Comparison of ENCODE assay signal across 9 cellular contexts in the genomic region with DNA sequence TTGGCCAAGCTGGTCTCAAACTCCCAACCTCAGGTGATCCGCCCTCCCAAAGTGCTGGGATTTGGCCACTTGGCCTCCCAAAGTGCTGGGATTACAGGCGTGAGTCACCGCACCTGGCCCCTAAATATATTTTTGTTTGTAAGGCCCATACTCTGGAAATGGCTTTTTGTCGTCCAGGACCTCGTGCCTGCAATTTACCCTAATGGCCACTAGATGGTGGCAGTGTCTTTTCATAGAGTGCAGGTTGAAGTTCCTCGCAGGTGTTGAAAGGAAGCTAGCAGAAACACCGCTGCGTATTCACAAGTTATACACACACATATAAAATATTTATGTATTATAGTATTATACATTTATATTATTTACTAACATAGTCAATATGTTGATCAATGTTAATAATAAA.
A peak's percentile ranks its signal among the peaks of the same experiment; 100 is the strongest.
DNase-seq lines count a peak whose midpoint lies in the region; ATAC-seq, FAIRE-seq and TF ChIP-seq lines count a peak whose summit lies in the region.
"Had no signal": no experiment of that assay in that cellular context is flagged by ENCODE, and none has a peak within 500 bp of the region (broad histone marks: within the 10 kb centered on the region; RNA-seq: fewer than 3 reads in every experiment).

No MANE protein-coding gene starts in this region.

- H3K9me3 Mint-ChIP-seq in activated naive CD4-positive, alpha-beta T cell treated with anti-CD3 and anti-CD28 coated beads, Interleukin-2, amount 10 ng/mL, durations not matched to agents 7 days and 5 days = no peaks in the 10 kb centered on the region

- POLR2A ChIA-PET in endothelial cell of umbilical vein (lab: Charles Lee) = no interaction called here

- intact Hi-C loops in endothelial cell of umbilical vein (cut with micrococcal nuclease) (no loop called here), testis (cut with DNase I; ENCODE audit: low total_unique reads) (no loop called here)

- H3K27me3 ChIP-seq in endothelial cell of umbilical vein (ENCODE audit: control insufficient read depth in 2 of 2, insufficient read depth in 2 of 2, low read length in 2 of 2) (no peaks in the 10 kb centered on the region), testis (no peaks in the 10 kb centered on the region)

- ATAC-seq in HG02884 (IDR thresholded peaks at IDR 0.05; ENCODE audit: unreplicated experiment) (no peak), HG02973 (IDR thresholded peaks at IDR 0.05; ENCODE audit: unreplicated experiment) (no peak)

- H3K27ac ChIP-seq in endothelial cell of umbilical vein (ENCODE audit: insufficient read depth, low read depth, low read length) = no peak overlapping the region
- no peak overlapping the region for H3K27ac ChIP-seq in testis

- WGBS in testis, 2 donors = 79 to 85% methylated on average over 8 of the region's 8 CpGs

- H3K4me2 ChIP-seq in endothelial cell of umbilical vein (ENCODE audit: insufficient read depth, low read length) = no peak overlapping the region

- no peak overlapping the region for H3K4me3 Mint-ChIP-seq in activated naive CD4-positive, alpha-beta T cell treated with anti-CD3 and anti-CD28 coated beads, Interleukin-2, amount 10 ng/mL, durations not matched to agents 7 days and 5 days

- H3K36me3 ChIP-seq in endothelial cell of umbilical vein (ENCODE audit: control insufficient read depth in 2 of 2, extremely low read depth in 1 of 2, insufficient read depth in 2 of 2, low read length in 2 of 2) = no peaks in the 10 kb centered on the region
- H3K36me3 ChIP-seq in testis (ENCODE audit: low read depth, missing control alignments) = no peaks in the 10 kb centered on the region

- CTCF ChIA-PET in activated naive CD4-positive, alpha-beta T cell treated with anti-CD3 and anti-CD28 coated beads, Interleukin-2, amount 10 ng/mL, durations not matched to agents 7 days and 5 days (lab: Charles Lee) = interaction anchor here (0.9 to 1.2 kb wide), 3 partner anchors 24 to 1136 kb away, joined by 3 read pairs; no protein-coding TSS in a partner anchor
- CTCF ChIA-PET in endothelial cell of umbilical vein (lab: Charles Lee) = interaction anchor here (0.6 to 1.6 kb wide), 4 partner anchors 12 to 1664 kb away, joined by 3 to 4 read pairs (median 3); no protein-coding TSS in a partner anchor

- H3K36me3 Mint-ChIP-seq in activated naive CD4-positive, alpha-beta T cell treated with anti-CD3 and anti-CD28 coated beads, Interleukin-2, amount 10 ng/mL, durations not matched to agents 7 days and 5 days = no peaks in the 10 kb centered on the region

- BruUV-seq in endothelial cell of umbilical vein (replicated peaks; lab: Mats Ljungman, UMichigan) = no TSS peak

- TF ChIP-seq POLR2A in endothelial cell of umbilical vein (IDR thresholded peaks at IDR 0.05; ENCODE audit: low read depth, low read length) = no peak
- no peak for TF ChIP-seq POLR2A in testis (IDR thresholded peaks at IDR 0.05)

- H3K4me3 ChIP-seq in endothelial cell of umbilical vein (replicated peaks in 1 of 3; ENCODE audit: insufficient read depth in 1 of 3, low read depth in 1 of 3, low read length in 3 of 3) = no peak overlapping the region
- no peak overlapping the region for H3K4me3 ChIP-seq in testis

- no peaks in the 10 kb centered on the region for H3K79me2 ChIP-seq in endothelial cell of umbilical vein (ENCODE audit: control insufficient read depth, insufficient read depth, low read length)

- no peak overlapping the region for H3K27ac Mint-ChIP-seq in activated naive CD4-positive, alpha-beta T cell treated with anti-CD3 and anti-CD28 coated beads, Interleukin-2, amount 10 ng/mL, durations not matched to agents 7 days and 5 days

- no peaks in the 10 kb centered on the region for H3K9me1 ChIP-seq in endothelial cell of umbilical vein (replicated peaks; ENCODE audit: control insufficient read depth, extremely low read depth, insufficient read depth, low read length)

- no peak overlapping the region for H2AFZ ChIP-seq in endothelial cell of umbilical vein (ENCODE audit: low read depth, low read length)

- no peaks in the 10 kb centered on the region for H4K20me1 ChIP-seq in endothelial cell of umbilical vein (replicated peaks; ENCODE audit: control insufficient read depth, extremely low read depth, insufficient read depth, low read length)

- H3K27me3 Mint-ChIP-seq in activated naive CD4-positive, alpha-beta T cell treated with anti-CD3 and anti-CD28 coated beads, Interleukin-2, amount 10 ng/mL, durations not matched to agents 7 days and 5 days = no peaks in the 10 kb centered on the region

- H3K4me1 Mint-ChIP-seq in activated naive CD4-positive, alpha-beta T cell treated with anti-CD3 and anti-CD28 coated beads, Interleukin-2, amount 10 ng/mL, durations not matched to agents 7 days and 5 days = no peaks in the 10 kb centered on the region

- no peak overlapping the region for H3K9ac ChIP-seq in endothelial cell of umbilical vein (replicated peaks; ENCODE audit: extremely low read depth, insufficient read depth, low read length)

- no peaks in the 10 kb centered on the region for H3K9me3 ChIP-seq in endothelial cell of umbilical vein (replicated peaks; ENCODE audit: control insufficient read depth, insufficient read depth, low read length)
- H3K9me3 ChIP-seq in testis = no peaks in the 10 kb centered on the region

- H3K4me1 ChIP-seq in endothelial cell of umbilical vein (ENCODE audit: control insufficient read depth, extremely low read depth, insufficient read depth, low read length) (no peaks in the 10 kb centered on the region), testis (no peaks in the 10 kb centered on the region)

- TF ChIP-seq CTCF in endothelial cell of umbilical vein (IDR thresholded peaks at IDR 0.05; ENCODE audit: extremely low read depth in 1 of 2, insufficient read depth in 1 of 2, low read depth in 1 of 2, low read length in 2 of 2) (peak; percentile 44 to 52), testis (IDR thresholded peaks at IDR 0.05) (peak in 2 of 3 experiments; percentile 53 to 62)

- peak; percentile 25 for DNase-seq in activated naive CD4-positive, alpha-beta T cell treated with anti-CD3 and anti-CD28 coated beads, Interleukin-2, amount 10 ng/mL, durations not matched to agents 7 days and 5 days
- DNase-seq in activated naive CD4-positive, alpha-beta T cell treated with Interleukin-2 at 50 U/mL for 16 hours = no peak
- DNase-seq in NCI-H526 treated with DMSO at 0.1 percent for 48 hours (lab: John Stamatoyannopoulos, UW) (peak; percentile 25), endothelial cell of umbilical vein (ENCODE audit: low read depth, low spot score) (no peak), testis (no peak), GF-D8 (lab: John Stamatoyannopoulos, UW) (no peak)
- DNase-seq: activated effector memory CD4-positive, alpha-beta T cell treated with anti-CD3 and anti-CD28 coated beads, Interleukin-2, amount 50 U/mL, for 16 hours had no signal

- FAIRE-seq in endothelial cell of umbilical vein (lab: Jason Lieb, UNC) = no peak

- dilution Hi-C loops in endothelial cell of umbilical vein (cut with MboI; ENCODE audit: extremely low pct_ligation_motif_present, low sequenced_read_pairs) = no loop called here

TF ChIP-seq in endothelial cell of umbilical vein, 7 proteins besides CTCF, POLR2A, EP300 and RAD21:
- TF ChIP-seq JUN (IDR thresholded peaks at IDR 0.05; ENCODE audit: borderline replicate concordance, insufficient read depth, insufficient read length, low read depth) (no peak), MYC (IDR thresholded peaks at IDR 0.05; ENCODE audit: low read depth, low read length) (no peak), GATA2 (IDR thresholded peaks at IDR 0.05; ENCODE audit: insufficient read depth, insufficient read length, low read depth, low read length) (no peak), MAX (IDR thresholded peaks at IDR 0.05; ENCODE audit: insufficient read depth, insufficient read length) (no peak), FOS (IDR thresholded peaks at IDR 0.05; ENCODE audit: borderline replicate concordance, insufficient read depth, low read length) (no peak), POLR2AphosphoS5 (IDR thresholded peaks at IDR 0.05; ENCODE audit: insufficient read depth, low read depth, low read length) (no peak), EZH2 (IDR thresholded peaks at IDR 0.05; ENCODE audit: borderline replicate concordance, low read depth, low read length, severe bottlenecking) (no peak)

Comparison
In these comparisons a context has a peak if more than half of its experiments do, and no peak if none do; other contexts are left out.
1. DNase-seq: peak in activated naive CD4-positive, alpha-beta T cell treated with anti-CD3 and anti-CD28 coated beads, Interleukin-2, amount 10 ng/mL, durations not matched to agents 7 days and 5 days (single experiment) and NCI-H526 treated with DMSO at 0.1 percent for 48 hours (single experiment); none in activated naive CD4-positive, alpha-beta T cell treated with Interleukin-2 at 50 U/mL for 16 hours (single experiment), endothelial cell of umbilical vein (single experiment), testis (single experiment) and GF-D8 (single experiment).